In genomic region chr19:6572217-6572616, GRCh38 we compare ENCODE assay signal across 1 cellular context.
TF ChIP-seq lines count a peak whose summit lies in the region.

No MANE protein-coding gene starts in this region.

TF ChIP-seq in H1, 55 proteins besides CTCF, POLR2A, EP300 and RAD21:
- TF ChIP-seq ASH2L (IDR thresholded peaks at IDR 0.05; ENCODE audit: low read length) (no peak), HDAC6 (IDR thresholded peaks at IDR 0.05; ENCODE audit: low read depth, low read length) (no peak), PHF8 (conservative IDR thresholded peaks at IDR 0.05; ENCODE audit: low read depth, low read length) (no peak), TBP (IDR thresholded peaks at IDR 0.05; ENCODE audit: low read depth, low read length) (no peak), KDM1A (IDR thresholded peaks at IDR 0.05; ENCODE audit: borderline replicate concordance, low read length) (no peak), NRF1 (IDR thresholded peaks at IDR 0.05; ENCODE audit: low read depth, low read length) (no peak), NANOG (IDR thresholded peaks at IDR 0.05; ENCODE audit: insufficient read depth, low read depth, low read length, poor library complexity, severe bottlenecking) (no peak), BRCA1 (IDR thresholded peaks at IDR 0.05; ENCODE audit: low read depth, low read length) (no peak), EZH2 (IDR thresholded peaks at IDR 0.05; ENCODE audit: low read depth, low read length, severe bottlenecking) (no peak), JUND (IDR thresholded peaks at IDR 0.05; ENCODE audit: low read length) (no peak), RNF2 (IDR thresholded peaks at IDR 0.05; ENCODE audit: borderline replicate concordance, low read depth, low read length, missing control alignments, poor library complexity, severe bottlenecking) (no peak), POU5F1 (IDR thresholded peaks at IDR 0.05; ENCODE audit: low read depth, low read length) (no peak), GTF2F1 (IDR thresholded peaks at IDR 0.05; ENCODE audit: borderline replicate concordance, low read depth, low read length) (no peak), POLR2AphosphoS5 (IDR thresholded peaks at IDR 0.05; ENCODE audit: low read depth, low read length) (no peak)
- TF ChIP-seq, protein P1, sequence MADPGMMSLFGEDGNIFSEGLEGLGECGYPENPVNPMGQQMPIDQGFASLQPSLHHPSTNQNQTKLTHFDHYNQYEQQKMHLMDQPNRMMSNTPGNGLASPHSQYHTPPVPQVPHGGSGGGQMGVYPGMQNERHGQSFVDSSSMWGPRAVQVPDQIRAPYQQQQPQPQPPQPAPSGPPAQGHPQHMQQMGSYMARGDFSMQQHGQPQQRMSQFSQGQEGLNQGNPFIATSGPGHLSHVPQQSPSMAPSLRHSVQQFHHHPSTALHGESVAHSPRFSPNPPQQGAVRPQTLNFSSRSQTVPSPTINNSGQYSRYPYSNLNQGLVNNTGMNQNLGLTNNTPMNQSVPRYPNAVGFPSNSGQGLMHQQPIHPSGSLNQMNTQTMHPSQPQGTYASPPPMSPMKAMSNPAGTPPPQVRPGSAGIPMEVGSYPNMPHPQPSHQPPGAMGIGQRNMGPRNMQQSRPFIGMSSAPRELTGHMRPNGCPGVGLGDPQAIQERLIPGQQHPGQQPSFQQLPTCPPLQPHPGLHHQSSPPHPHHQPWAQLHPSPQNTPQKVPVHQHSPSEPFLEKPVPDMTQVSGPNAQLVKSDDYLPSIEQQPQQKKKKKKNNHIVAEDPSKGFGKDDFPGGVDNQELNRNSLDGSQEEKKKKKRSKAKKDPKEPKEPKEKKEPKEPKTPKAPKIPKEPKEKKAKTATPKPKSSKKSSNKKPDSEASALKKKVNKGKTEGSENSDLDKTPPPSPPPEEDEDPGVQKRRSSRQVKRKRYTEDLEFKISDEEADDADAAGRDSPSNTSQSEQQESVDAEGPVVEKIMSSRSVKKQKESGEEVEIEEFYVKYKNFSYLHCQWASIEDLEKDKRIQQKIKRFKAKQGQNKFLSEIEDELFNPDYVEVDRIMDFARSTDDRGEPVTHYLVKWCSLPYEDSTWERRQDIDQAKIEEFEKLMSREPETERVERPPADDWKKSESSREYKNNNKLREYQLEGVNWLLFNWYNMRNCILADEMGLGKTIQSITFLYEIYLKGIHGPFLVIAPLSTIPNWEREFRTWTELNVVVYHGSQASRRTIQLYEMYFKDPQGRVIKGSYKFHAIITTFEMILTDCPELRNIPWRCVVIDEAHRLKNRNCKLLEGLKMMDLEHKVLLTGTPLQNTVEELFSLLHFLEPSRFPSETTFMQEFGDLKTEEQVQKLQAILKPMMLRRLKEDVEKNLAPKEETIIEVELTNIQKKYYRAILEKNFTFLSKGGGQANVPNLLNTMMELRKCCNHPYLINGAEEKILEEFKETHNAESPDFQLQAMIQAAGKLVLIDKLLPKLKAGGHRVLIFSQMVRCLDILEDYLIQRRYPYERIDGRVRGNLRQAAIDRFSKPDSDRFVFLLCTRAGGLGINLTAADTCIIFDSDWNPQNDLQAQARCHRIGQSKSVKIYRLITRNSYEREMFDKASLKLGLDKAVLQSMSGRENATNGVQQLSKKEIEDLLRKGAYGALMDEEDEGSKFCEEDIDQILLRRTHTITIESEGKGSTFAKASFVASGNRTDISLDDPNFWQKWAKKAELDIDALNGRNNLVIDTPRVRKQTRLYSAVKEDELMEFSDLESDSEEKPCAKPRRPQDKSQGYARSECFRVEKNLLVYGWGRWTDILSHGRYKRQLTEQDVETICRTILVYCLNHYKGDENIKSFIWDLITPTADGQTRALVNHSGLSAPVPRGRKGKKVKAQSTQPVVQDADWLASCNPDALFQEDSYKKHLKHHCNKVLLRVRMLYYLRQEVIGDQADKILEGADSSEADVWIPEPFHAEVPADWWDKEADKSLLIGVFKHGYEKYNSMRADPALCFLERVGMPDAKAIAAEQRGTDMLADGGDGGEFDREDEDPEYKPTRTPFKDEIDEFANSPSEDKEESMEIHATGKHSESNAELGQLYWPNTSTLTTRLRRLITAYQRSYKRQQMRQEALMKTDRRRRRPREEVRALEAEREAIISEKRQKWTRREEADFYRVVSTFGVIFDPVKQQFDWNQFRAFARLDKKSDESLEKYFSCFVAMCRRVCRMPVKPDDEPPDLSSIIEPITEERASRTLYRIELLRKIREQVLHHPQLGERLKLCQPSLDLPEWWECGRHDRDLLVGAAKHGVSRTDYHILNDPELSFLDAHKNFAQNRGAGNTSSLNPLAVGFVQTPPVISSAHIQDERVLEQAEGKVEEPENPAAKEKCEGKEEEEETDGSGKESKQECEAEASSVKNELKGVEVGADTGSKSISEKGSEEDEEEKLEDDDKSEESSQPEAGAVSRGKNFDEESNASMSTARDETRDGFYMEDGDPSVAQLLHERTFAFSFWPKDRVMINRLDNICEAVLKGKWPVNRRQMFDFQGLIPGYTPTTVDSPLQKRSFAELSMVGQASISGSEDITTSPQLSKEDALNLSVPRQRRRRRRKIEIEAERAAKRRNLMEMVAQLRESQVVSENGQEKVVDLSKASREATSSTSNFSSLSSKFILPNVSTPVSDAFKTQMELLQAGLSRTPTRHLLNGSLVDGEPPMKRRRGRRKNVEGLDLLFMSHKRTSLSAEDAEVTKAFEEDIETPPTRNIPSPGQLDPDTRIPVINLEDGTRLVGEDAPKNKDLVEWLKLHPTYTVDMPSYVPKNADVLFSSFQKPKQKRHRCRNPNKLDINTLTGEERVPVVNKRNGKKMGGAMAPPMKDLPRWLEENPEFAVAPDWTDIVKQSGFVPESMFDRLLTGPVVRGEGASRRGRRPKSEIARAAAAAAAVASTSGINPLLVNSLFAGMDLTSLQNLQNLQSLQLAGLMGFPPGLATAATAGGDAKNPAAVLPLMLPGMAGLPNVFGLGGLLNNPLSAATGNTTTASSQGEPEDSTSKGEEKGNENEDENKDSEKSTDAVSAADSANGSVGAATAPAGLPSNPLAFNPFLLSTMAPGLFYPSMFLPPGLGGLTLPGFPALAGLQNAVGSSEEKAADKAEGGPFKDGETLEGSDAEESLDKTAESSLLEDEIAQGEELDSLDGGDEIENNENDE (IDR thresholded peaks at IDR 0.05; ENCODE audit: insufficient replicate concordance, low read length): no peak
- TF ChIP-seq, protein P2, sequence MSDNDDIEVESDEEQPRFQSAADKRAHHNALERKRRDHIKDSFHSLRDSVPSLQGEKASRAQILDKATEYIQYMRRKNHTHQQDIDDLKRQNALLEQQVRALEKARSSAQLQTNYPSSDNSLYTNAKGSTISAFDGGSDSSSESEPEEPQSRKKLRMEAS (IDR thresholded peaks at IDR 0.05): no peak
